Comparison of ENCODE assay signal across 1 cellular context in genomic region chr15:73265536-73266153, GRCh38.
TF ChIP-seq lines count a peak whose summit lies in the region.

No MANE protein-coding gene starts in this region.

TF ChIP-seq in K562, 482 proteins besides CTCF, POLR2A, EP300 and RAD21 (continued from another document):
- TF ChIP-seq ATF2 (CRISPR knock-in tag; IDR thresholded peaks at IDR 0.05) (no peak), ZNF121 (CRISPR knock-in tag; conservative IDR thresholded peaks at IDR 0.05) (no peak), ELF1 (tag; IDR thresholded peaks at IDR 0.05) (no peak), HNRNPUL1 (IDR thresholded peaks at IDR 0.05; ENCODE audit: low read length) (no peak), E2F6 (IDR thresholded peaks at IDR 0.05; ENCODE audit: borderline replicate concordance in 1 of 2, extremely low read depth in 1 of 2, insufficient read depth in 1 of 2, insufficient read length in 1 of 2, low read depth in 1 of 2, low read length in 1 of 2, poor library complexity in 1 of 2, severe bottlenecking in 1 of 2) (peak in 1 of 2 experiments; percentile 32), ZBTB17 (CRISPR knock-in tag; IDR thresholded peaks at IDR 0.05) (no peak), TAL1 (IDR thresholded peaks at IDR 0.05) (no peak), EHMT2 (IDR thresholded peaks at IDR 0.05) (0 out of 2 replicates have a peak, but pooled peaks have one; percentile 49), PRMT5 (CRISPR knock-in tag; IDR thresholded peaks at IDR 0.05) (no peak), PPARD (CRISPR knock-in tag; IDR thresholded peaks at IDR 0.05) (no peak), XRCC5 (IDR thresholded peaks at IDR 0.05; ENCODE audit: low read depth, low read length) (0 out of 2 replicates have a peak, but pooled peaks have one; percentile 37), TRIM28 (IDR thresholded peaks at IDR 0.05) (no peak), MYC (IDR thresholded peaks at IDR 0.05; ENCODE audit: low read depth, low read length) (0 out of 2 replicates have a peak, but pooled peaks have one; percentile 21), MYC (CRISPR knock-in tag; IDR thresholded peaks at IDR 0.05; ENCODE audit: borderline replicate concordance, low read depth) (no peak), ZNF431 (CRISPR knock-in tag; IDR thresholded peaks at IDR 0.05) (no peak), PHF20 (IDR thresholded peaks at IDR 0.05; ENCODE audit: partially characterized antibody) (no peak), ZNF76 (CRISPR knock-in tag; IDR thresholded peaks at IDR 0.05; ENCODE audit: borderline replicate concordance) (no peak), SMC3 (conservative IDR thresholded peaks at IDR 0.05; ENCODE audit: insufficient read depth, low read depth, low read length) (peak; percentile 60), NFIX (CRISPR knock-in tag; IDR thresholded peaks at IDR 0.05; ENCODE audit: low read depth) (no peak), CREM (IDR thresholded peaks at IDR 0.05; ENCODE audit: low read depth) (0 out of 2 replicates have a peak, but pooled peaks have one; percentile 8), CREB3 (tag; conservative IDR thresholded peaks at IDR 0.05; ENCODE audit: low read depth) (no peak), RBM39 (optimal IDR thresholded peaks at IDR 0.05; ENCODE audit: low read depth, low read length) (no peak)
- TF ChIP-seq, protein P1, sequence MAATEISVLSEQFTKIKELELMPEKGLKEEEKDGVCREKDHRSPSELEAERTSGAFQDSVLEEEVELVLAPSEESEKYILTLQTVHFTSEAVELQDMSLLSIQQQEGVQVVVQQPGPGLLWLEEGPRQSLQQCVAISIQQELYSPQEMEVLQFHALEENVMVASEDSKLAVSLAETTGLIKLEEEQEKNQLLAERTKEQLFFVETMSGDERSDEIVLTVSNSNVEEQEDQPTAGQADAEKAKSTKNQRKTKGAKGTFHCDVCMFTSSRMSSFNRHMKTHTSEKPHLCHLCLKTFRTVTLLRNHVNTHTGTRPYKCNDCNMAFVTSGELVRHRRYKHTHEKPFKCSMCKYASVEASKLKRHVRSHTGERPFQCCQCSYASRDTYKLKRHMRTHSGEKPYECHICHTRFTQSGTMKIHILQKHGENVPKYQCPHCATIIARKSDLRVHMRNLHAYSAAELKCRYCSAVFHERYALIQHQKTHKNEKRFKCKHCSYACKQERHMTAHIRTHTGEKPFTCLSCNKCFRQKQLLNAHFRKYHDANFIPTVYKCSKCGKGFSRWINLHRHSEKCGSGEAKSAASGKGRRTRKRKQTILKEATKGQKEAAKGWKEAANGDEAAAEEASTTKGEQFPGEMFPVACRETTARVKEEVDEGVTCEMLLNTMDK (IDR thresholded peaks at IDR 0.05; ENCODE audit: borderline replicate concordance, insufficient read depth, low read depth, low read length, poor library complexity, severe bottlenecking): peak; percentile 36
- TF ChIP-seq, protein P2, sequence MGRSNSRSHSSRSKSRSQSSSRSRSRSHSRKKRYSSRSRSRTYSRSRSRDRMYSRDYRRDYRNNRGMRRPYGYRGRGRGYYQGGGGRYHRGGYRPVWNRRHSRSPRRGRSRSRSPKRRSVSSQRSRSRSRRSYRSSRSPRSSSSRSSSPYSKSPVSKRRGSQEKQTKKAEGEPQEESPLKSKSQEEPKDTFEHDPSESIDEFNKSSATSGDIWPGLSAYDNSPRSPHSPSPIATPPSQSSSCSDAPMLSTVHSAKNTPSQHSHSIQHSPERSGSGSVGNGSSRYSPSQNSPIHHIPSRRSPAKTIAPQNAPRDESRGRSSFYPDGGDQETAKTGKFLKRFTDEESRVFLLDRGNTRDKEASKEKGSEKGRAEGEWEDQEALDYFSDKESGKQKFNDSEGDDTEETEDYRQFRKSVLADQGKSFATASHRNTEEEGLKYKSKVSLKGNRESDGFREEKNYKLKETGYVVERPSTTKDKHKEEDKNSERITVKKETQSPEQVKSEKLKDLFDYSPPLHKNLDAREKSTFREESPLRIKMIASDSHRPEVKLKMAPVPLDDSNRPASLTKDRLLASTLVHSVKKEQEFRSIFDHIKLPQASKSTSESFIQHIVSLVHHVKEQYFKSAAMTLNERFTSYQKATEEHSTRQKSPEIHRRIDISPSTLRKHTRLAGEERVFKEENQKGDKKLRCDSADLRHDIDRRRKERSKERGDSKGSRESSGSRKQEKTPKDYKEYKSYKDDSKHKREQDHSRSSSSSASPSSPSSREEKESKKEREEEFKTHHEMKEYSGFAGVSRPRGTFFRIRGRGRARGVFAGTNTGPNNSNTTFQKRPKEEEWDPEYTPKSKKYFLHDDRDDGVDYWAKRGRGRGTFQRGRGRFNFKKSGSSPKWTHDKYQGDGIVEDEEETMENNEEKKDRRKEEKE (IDR thresholded peaks at IDR 0.05; ENCODE audit: borderline replicate concordance in 1 of 2, control insufficient read depth in 1 of 2, low read depth in 2 of 2, low read length in 1 of 2): no peak
- TF ChIP-seq, protein P3, sequence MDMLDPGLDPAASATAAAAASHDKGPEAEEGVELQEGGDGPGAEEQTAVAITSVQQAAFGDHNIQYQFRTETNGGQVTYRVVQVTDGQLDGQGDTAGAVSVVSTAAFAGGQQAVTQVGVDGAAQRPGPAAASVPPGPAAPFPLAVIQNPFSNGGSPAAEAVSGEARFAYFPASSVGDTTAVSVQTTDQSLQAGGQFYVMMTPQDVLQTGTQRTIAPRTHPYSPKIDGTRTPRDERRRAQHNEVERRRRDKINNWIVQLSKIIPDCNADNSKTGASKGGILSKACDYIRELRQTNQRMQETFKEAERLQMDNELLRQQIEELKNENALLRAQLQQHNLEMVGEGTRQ (CRISPR knock-in tag; IDR thresholded peaks at IDR 0.05): no peak
- TF ChIP-seq, protein P4, sequence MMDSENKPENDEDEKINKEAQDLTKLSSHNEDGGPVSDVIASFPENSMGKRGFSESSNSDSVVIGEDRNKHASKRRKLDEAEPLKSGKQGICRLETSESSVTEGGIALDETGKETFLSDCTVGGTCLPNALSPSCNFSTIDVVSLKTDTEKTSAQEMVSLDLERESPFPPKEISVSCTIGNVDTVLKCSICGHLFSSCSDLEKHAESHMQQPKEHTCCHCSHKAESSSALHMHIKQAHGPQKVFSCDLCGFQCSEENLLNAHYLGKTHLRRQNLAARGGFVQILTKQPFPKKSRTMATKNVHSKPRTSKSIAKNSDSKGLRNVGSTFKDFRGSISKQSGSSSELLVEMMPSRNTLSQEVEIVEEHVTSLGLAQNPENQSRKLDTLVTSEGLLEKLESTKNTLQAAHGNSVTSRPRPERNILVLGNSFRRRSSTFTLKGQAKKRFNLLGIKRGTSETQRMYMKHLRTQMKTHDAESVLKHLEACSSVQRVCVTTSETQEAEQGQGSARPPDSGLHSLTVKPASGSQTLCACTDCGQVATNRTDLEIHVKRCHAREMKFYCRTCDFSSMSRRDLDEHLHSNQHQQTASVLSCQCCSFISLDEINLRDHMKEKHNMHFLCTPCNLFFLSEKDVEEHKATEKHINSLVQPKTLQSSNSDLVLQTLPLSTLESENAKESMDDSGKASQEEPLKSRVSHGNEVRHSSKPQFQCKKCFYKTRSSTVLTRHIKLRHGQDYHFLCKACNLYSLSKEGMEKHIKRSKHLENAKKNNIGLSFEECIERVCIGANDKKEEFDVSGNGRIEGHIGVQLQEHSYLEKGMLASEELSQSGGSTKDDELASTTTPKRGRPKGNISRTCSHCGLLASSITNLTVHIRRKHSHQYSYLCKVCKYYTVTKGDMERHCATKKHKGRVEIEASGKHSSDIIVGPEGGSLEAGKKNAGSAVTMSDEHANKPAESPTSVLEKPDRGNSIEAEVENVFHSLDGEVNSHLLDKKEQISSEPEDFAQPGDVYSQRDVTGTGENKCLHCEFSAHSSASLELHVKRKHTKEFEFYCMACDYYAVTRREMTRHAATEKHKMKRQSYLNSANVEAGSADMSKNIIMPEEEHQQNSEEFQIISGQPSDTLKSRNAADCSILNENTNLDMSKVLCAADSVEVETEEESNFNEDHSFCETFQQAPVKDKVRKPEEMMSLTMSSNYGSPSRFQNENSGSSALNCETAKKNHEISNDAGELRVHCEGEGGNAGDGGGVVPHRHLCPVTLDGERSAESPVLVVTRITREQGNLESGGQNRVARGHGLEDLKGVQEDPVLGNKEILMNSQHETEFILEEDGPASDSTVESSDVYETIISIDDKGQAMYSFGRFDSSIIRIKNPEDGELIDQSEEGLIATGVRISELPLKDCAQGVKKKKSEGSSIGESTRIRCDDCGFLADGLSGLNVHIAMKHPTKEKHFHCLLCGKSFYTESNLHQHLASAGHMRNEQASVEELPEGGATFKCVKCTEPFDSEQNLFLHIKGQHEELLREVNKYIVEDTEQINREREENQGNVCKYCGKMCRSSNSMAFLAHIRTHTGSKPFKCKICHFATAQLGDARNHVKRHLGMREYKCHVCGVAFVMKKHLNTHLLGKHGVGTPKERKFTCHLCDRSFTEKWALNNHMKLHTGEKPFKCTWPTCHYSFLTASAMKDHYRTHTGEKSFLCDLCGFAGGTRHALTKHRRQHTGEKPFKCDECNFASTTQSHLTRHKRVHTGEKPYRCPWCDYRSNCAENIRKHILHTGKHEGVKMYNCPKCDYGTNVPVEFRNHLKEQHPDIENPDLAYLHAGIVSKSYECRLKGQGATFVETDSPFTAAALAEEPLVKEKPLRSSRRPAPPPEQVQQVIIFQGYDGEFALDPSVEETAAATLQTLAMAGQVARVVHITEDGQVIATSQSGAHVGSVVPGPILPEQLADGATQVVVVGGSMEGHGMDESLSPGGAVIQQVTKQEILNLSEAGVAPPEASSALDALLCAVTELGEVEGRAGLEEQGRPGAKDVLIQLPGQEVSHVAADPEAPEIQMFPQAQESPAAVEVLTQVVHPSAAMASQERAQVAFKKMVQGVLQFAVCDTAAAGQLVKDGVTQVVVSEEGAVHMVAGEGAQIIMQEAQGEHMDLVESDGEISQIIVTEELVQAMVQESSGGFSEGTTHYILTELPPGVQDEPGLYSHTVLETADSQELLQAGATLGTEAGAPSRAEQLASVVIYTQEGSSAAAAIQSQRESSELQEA (IDR thresholded peaks at IDR 0.05; ENCODE audit: low read depth): no peak
- TF ChIP-seq, protein P5, sequence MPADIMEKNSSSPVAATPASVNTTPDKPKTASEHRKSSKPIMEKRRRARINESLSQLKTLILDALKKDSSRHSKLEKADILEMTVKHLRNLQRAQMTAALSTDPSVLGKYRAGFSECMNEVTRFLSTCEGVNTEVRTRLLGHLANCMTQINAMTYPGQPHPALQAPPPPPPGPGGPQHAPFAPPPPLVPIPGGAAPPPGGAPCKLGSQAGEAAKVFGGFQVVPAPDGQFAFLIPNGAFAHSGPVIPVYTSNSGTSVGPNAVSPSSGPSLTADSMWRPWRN (IDR thresholded peaks at IDR 0.05; ENCODE audit: low read depth): no peak
